Comparison of ENCODE assay signal across 19 cellular contexts in the genomic region with DNA sequence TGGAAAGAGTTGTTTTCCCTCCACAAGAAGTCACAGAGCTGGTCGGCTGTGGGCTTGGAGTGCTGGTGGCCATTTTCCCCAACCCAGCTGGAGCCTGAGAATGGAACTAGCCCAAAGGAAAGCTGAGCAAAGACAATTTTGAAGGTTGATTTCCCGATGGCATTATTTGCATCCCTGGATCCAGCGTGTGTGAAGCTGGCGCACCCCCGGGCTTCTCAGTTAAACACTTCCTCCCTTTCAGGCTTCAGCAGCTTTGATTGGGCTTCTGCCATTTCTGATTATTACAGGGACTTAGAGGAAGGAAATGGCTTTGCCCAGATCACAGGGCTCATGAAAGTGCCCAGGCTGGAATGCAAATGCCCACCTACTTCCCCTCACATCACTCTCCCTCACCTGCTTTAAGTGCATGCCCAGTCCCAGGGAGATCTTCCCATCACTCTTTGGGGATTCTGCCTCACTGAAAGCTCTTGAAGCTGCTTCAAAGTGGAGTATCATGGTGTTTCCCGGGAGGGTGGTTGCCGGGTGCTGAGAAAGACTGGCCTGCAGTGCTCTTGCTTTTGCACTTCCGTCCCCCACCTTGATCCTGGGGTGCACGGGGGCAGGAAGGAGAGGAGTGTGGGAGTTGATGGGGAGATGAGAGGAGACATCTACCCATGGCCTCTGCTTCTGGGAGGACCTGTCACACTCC. TPM values are rescaled to one million over a fixed set of nuclear protein-coding genes. Genes with fewer than 3 reads are reported as not detected.
"Had no signal": no experiment of that assay in that cellular context is flagged by ENCODE, and none has a peak within 500 bp of the region (broad histone marks: within the 10 kb centered on the region; RNA-seq: fewer than 3 reads in every experiment).

No MANE protein-coding gene starts in this region.

- H3K4me3 Mint-ChIP-seq: activated B cell treated with CpG ODN at 0.5 μM for 24 hours; activated CD4-positive, alpha-beta T cell treated with anti-CD3 and anti-CD28 coated beads, Interleukin-2, amount 10 ng/mL, durations not matched to agents 24 days and 14 days; activated T-helper 17 cell treated with anti-CD3 and anti-CD28 coated beads, Interleukin-2, amount 50 U/mL, for 72 hours; effector memory CD8-positive, alpha-beta T cell; naive B cell; neural progenitor cell had no signal

- H3K27ac ChIP-seq: cardiac muscle cell, neural progenitor cell, ovary, SJSA1, skin epidermis had no signal

- H3K9me3 ChIP-seq: ovary, SJSA1 had no signal

- H3K27me3 ChIP-seq: cardiac muscle cell, neural progenitor cell, ovary, SJSA1 had no signal

- H3K9me3 Mint-ChIP-seq: activated B cell treated with CpG ODN at 0.5 μM for 24 hours; activated CD4-positive, alpha-beta T cell treated with anti-CD3 and anti-CD28 coated beads, Interleukin-2, amount 10 ng/mL, durations not matched to agents 24 days and 14 days; activated T-helper 17 cell treated with anti-CD3 and anti-CD28 coated beads, Interleukin-2, amount 50 U/mL, for 72 hours; effector memory CD8-positive, alpha-beta T cell; neural progenitor cell had no signal

- H3K36me3 ChIP-seq: cardiac muscle cell, neural progenitor cell, ovary, SJSA1 had no signal

- H3K27me3 Mint-ChIP-seq: activated CD4-positive, alpha-beta T cell treated with anti-CD3 and anti-CD28 coated beads, Interleukin-2, amount 10 ng/mL, durations not matched to agents 24 days and 14 days had no signal

- H3K4me1 ChIP-seq: neural progenitor cell, SJSA1 had no signal

- H3K27ac Mint-ChIP-seq: activated B cell treated with CpG ODN at 0.5 μM for 24 hours; activated CD4-positive, alpha-beta T cell treated with anti-CD3 and anti-CD28 coated beads, Interleukin-2, amount 10 ng/mL, durations not matched to agents 24 days and 14 days; activated T-helper 17 cell treated with anti-CD3 and anti-CD28 coated beads, Interleukin-2, amount 50 U/mL, for 72 hours; effector memory CD8-positive, alpha-beta T cell; neural progenitor cell had no signal

- H3K4me1 Mint-ChIP-seq: activated B cell treated with CpG ODN at 0.5 μM for 24 hours; activated CD4-positive, alpha-beta T cell treated with anti-CD3 and anti-CD28 coated beads, Interleukin-2, amount 10 ng/mL, durations not matched to agents 24 days and 14 days; activated T-helper 17 cell treated with anti-CD3 and anti-CD28 coated beads, Interleukin-2, amount 50 U/mL, for 72 hours; naive B cell had no signal

- H3K4me3 ChIP-seq: cardiac muscle cell, neural progenitor cell, ovary, SJSA1, skin epidermis had no signal

- H3K36me3 Mint-ChIP-seq: naive B cell, neural progenitor cell had no signal

- DNase-seq: activated B cell treated with CpG ODN at 0.5 μM for 24 hours; activated CD4-positive, alpha-beta T cell treated with anti-CD3 and anti-CD28 coated beads, Interleukin-2, amount 10 ng/mL, durations not matched to agents 24 days and 14 days; activated naive CD4-positive, alpha-beta T cell treated with anti-CD3 and anti-CD28 coated beads, Interleukin-2, amount 50 U/mL, for 16 hours; effector memory CD8-positive, alpha-beta T cell; foreskin melanocyte; left colon; naive B cell; ovary; stimulated activated CD4-positive, alpha-beta T cell treated with anti-CD3 and anti-CD28 coated beads, Interleukin-15, amount 100 ng/mL, for 24 hours; stimulated activated CD4-positive, alpha-beta T cell treated with anti-CD3 and anti-CD28 coated beads, Interleukin-4, amount 100 ng/mL, for 1 hour; stimulated activated naive CD4-positive, alpha-beta T cell; trophoblast cell had no signal

RNA-seq across cellular contexts. Expression of a gene that starts 28.2 kb away (rescaled TPM):
- total RNA-seq: activated B cell treated with CpG ODN at 0.5 μM for 24 hours; activated CD4-positive, alpha-beta T cell treated with anti-CD3 and anti-CD28 coated beads, Interleukin-2, amount 10 ng/mL, durations not matched to agents 24 days and 14 days; activated T-helper 17 cell treated with anti-CD3 and anti-CD28 coated beads, Interleukin-2, amount 50 U/mL, for 72 hours; fibroblast of lung; SJSA1; T-helper 2 cell treated with Interferon-gamma antibody and Interleukin-4, amounts not matched to agents 100 ng/mL and 5 ng/mL, for 36 hours had no signal
